In the genomic region with DNA sequence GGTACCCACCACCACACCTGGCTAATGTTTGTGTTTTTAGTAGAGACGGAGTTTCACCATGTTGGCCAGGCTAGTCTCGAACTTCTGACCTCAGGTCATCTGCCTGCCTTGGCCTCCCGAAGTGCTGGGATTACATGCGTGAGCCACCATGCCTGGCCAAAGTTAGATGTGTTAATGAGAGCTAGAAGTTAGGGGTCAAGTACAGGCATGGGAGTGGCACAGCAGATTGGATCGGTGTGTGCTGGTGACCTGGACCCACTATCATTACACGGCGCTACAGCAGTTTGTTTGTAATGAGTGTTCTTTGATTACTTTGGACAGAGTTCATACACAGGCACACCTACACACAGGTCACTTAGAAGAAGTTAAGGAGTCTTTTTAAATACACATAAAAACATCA, we compare ENCODE assay signal across 18 cellular contexts. TPM values are rescaled to one million over a fixed set of nuclear protein-coding genes. Genes with fewer than 3 reads are reported as not detected.
DNase-seq lines count a peak whose midpoint lies in the region; ATAC-seq and TF ChIP-seq lines count a peak whose summit lies in the region.
"Had no signal": no experiment of that assay in that cellular context is flagged by ENCODE, and none has a peak within 500 bp of the region (broad histone marks: within the 10 kb centered on the region; RNA-seq: fewer than 3 reads in every experiment).

No MANE protein-coding gene starts in this region.

- no peak for TF ChIP-seq POLR2A in right lobe of liver (IDR thresholded peaks at IDR 0.05)

- no peak overlapping the region for H3K4me3 ChIP-seq in right lobe of liver
- H3K4me3 ChIP-seq: left lung had no signal

- POLR2A ChIA-PET in WTC11 (lab: Charles Lee) = no interaction called here

- peaks cover 52% of the 10 kb centered on the region for H3K36me3 Mint-ChIP-seq in activated naive CD4-positive, alpha-beta T cell treated with anti-CD3 and anti-CD28 coated beads for 36 hours (ENCODE audit: low read depth)
- peaks cover 72% of the 10 kb centered on the region for H3K36me3 Mint-ChIP-seq in WTC11
- H3K36me3 Mint-ChIP-seq in stimulated activated memory B cell treated with anti-CD40 and anti-IgM and Interleukin-4, amounts not matched to agents 10 μg/mL and 1 μg/mL and 100 μg/mL, for 72 hours = peaks cover 66% of the 10 kb centered on the region

- H3K4me1 Mint-ChIP-seq in activated naive CD4-positive, alpha-beta T cell treated with anti-CD3 and anti-CD28 coated beads for 36 hours (ENCODE audit: low read depth) = peaks cover 52% of the 10 kb centered on the region
- H3K4me1 Mint-ChIP-seq in WTC11 = peaks cover 51% of the 10 kb centered on the region
- H3K4me1 Mint-ChIP-seq in stimulated activated memory B cell treated with anti-CD40 and anti-IgM and Interleukin-4, amounts not matched to agents 10 μg/mL and 1 μg/mL and 100 μg/mL, for 72 hours = peaks cover 33% of the 10 kb centered on the region
- H3K4me1 Mint-ChIP-seq: CD14-positive monocyte had no signal

- ATAC-seq in WTC11 (no peak), right lobe of liver (peak; percentile 72 to 88 (median 79)), GM19023 (IDR thresholded peaks at IDR 0.05; ENCODE audit: unreplicated experiment) (no peak), HG03469 (IDR thresholded peaks at IDR 0.05; ENCODE audit: unreplicated experiment) (no peak)
- ATAC-seq in stimulated activated memory B cell treated with anti-CD40 and anti-IgM and Interleukin-4, amounts not matched to agents 10 μg/mL and 1 μg/mL and 100 μg/mL, for 72 hours = no peak
- ATAC-seq: left lung had no signal

- no peak for DNase-seq in activated naive CD4-positive, alpha-beta T cell treated with anti-CD3 and anti-CD28 coated beads for 36 hours
- DNase-seq in activated naive CD4-positive, alpha-beta T cell treated with Interleukin-2 at 50 U/mL for 16 hours = no peak
- DNase-seq in WTC11 (ENCODE audit: low spot score) = no peak
- no peak for DNase-seq in right lobe of liver
- no peak for DNase-seq in cortex of kidney (lab: John Stamatoyannopoulos, UW)
- DNase-seq: activated CD4-positive, CD25-positive, alpha-beta regulatory T cell; activated naive CD4-positive, alpha-beta T cell; GDM1; IMR-90; left lung; NCI-H524 treated with DMSO at 0.1 percent for 48 hours; retina; stimulated activated CD8-positive, alpha-beta memory T cell treated with anti-CD3 and anti-CD28 coated beads, Interleukin-4, amount 100 ng/mL, for 48 hours; T-helper 9 cell had no signal

- CTCF ChIA-PET in activated naive CD4-positive, alpha-beta T cell treated with anti-CD3 and anti-CD28 coated beads for 36 hours (lab: Charles Lee) = no interaction called here
- CTCF ChIA-PET in WTC11 (lab: Charles Lee) = interaction anchor here (1.1 kb wide), 1 partner anchor 9 kb away, joined by 3 read pairs; no protein-coding TSS in a partner anchor

- H3K9me3 Mint-ChIP-seq in activated naive CD4-positive, alpha-beta T cell treated with anti-CD3 and anti-CD28 coated beads for 36 hours = no peaks in the 10 kb centered on the region
- H3K9me3 Mint-ChIP-seq in WTC11 = no peaks in the 10 kb centered on the region
- no peaks in the 10 kb centered on the region for H3K9me3 Mint-ChIP-seq in stimulated activated memory B cell treated with anti-CD40 and anti-IgM and Interleukin-4, amounts not matched to agents 10 μg/mL and 1 μg/mL and 100 μg/mL, for 72 hours
- H3K9me3 Mint-ChIP-seq: CD14-positive monocyte had no signal

- H3K27me3 Mint-ChIP-seq in activated naive CD4-positive, alpha-beta T cell treated with anti-CD3 and anti-CD28 coated beads for 36 hours (ENCODE audit: low read depth) = no peaks in the 10 kb centered on the region
- no peaks in the 10 kb centered on the region for H3K27me3 Mint-ChIP-seq in WTC11 (ENCODE audit: low read depth)
- H3K27me3 Mint-ChIP-seq in stimulated activated memory B cell treated with anti-CD40 and anti-IgM and Interleukin-4, amounts not matched to agents 10 μg/mL and 1 μg/mL and 100 μg/mL, for 72 hours = no peaks in the 10 kb centered on the region

- H3K27ac ChIP-seq in right lobe of liver = no peak overlapping the region
- H3K27ac ChIP-seq: left lung had no signal

- H3K9me3 ChIP-seq in right lobe of liver = no peaks in the 10 kb centered on the region
- H3K9me3 ChIP-seq: left lung had no signal

- intact Hi-C loops in activated naive CD4-positive, alpha-beta T cell treated with anti-CD3 and anti-CD28 coated beads for 36 hours (cut with micrococcal nuclease) = no loop called here
- intact Hi-C loops in right lobe of liver (cut with DNase I) = no loop called here

- H3K27me3 ChIP-seq in right lobe of liver = no peaks in the 10 kb centered on the region
- H3K27me3 ChIP-seq: left lung had no signal

- no peak overlapping the region for H3K4me3 Mint-ChIP-seq in activated naive CD4-positive, alpha-beta T cell treated with anti-CD3 and anti-CD28 coated beads for 36 hours
- no peak overlapping the region for H3K4me3 Mint-ChIP-seq in WTC11
- H3K4me3 Mint-ChIP-seq in stimulated activated memory B cell treated with anti-CD40 and anti-IgM and Interleukin-4, amounts not matched to agents 10 μg/mL and 1 μg/mL and 100 μg/mL, for 72 hours = no peak overlapping the region
- H3K4me3 Mint-ChIP-seq: CD14-positive monocyte had no signal

- TF ChIP-seq CTCF in WTC11 (IDR thresholded peaks at IDR 0.05) = no peak
- no peak for TF ChIP-seq CTCF in right lobe of liver (IDR thresholded peaks at IDR 0.05)

- peak overlapping the region; percentile 27 for H3K27ac Mint-ChIP-seq in activated naive CD4-positive, alpha-beta T cell treated with anti-CD3 and anti-CD28 coated beads for 36 hours
- peak overlapping the region; percentile 91 for H3K27ac Mint-ChIP-seq in WTC11
- H3K27ac Mint-ChIP-seq in stimulated activated memory B cell treated with anti-CD40 and anti-IgM and Interleukin-4, amounts not matched to agents 10 μg/mL and 1 μg/mL and 100 μg/mL, for 72 hours = peak overlapping the region; percentile 32

- H3K4me1 ChIP-seq in right lobe of liver = peaks cover 0 to 9% (median 0%) of the 10 kb centered on the region in 4 donors

- H3K36me3 ChIP-seq in right lobe of liver = peaks cover 1 to 29% (median 14%) of the 10 kb centered on the region in 4 donors

- 35% methylated on average over 7 of the region's 7 CpGs for WGBS in right lobe of liver (ENCODE audit: insufficient coverage, low coverage, low lambda C conversion rate, missing lambda C conversion rate)

TF ChIP-seq in WTC11, 78 proteins besides CTCF, POLR2A, EP300 and RAD21:
- TF ChIP-seq, protein P1, sequence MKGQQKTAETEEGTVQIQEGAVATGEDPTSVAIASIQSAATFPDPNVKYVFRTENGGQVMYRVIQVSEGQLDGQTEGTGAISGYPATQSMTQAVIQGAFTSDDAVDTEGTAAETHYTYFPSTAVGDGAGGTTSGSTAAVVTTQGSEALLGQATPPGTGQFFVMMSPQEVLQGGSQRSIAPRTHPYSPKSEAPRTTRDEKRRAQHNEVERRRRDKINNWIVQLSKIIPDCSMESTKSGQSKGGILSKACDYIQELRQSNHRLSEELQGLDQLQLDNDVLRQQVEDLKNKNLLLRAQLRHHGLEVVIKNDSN (CRISPR knock-in tag; IDR thresholded peaks at IDR 0.05) = no peak
- TF ChIP-seq SP1 (CRISPR knock-in tag; conservative IDR thresholded peaks at IDR 0.05) (no peak), FOXP1 (CRISPR knock-in tag; IDR thresholded peaks at IDR 0.05; ENCODE audit: borderline replicate concordance) (no peak), ESRRA (CRISPR knock-in tag; IDR thresholded peaks at IDR 0.05; ENCODE audit: borderline replicate concordance) (no peak), SOX15 (CRISPR knock-in tag; IDR thresholded peaks at IDR 0.05) (no peak), CBFB (CRISPR knock-in tag; IDR thresholded peaks at IDR 0.05; ENCODE audit: low read depth) (no peak), SMAD3 (CRISPR knock-in tag; IDR thresholded peaks at IDR 0.05; ENCODE audit: borderline replicate concordance) (no peak)
- TF ChIP-seq, protein P2, sequence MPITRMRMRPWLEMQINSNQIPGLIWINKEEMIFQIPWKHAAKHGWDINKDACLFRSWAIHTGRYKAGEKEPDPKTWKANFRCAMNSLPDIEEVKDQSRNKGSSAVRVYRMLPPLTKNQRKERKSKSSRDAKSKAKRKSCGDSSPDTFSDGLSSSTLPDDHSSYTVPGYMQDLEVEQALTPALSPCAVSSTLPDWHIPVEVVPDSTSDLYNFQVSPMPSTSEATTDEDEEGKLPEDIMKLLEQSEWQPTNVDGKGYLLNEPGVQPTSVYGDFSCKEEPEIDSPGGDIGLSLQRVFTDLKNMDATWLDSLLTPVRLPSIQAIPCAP (CRISPR knock-in tag; IDR thresholded peaks at IDR 0.05) = no peak
- TF ChIP-seq, protein P3, sequence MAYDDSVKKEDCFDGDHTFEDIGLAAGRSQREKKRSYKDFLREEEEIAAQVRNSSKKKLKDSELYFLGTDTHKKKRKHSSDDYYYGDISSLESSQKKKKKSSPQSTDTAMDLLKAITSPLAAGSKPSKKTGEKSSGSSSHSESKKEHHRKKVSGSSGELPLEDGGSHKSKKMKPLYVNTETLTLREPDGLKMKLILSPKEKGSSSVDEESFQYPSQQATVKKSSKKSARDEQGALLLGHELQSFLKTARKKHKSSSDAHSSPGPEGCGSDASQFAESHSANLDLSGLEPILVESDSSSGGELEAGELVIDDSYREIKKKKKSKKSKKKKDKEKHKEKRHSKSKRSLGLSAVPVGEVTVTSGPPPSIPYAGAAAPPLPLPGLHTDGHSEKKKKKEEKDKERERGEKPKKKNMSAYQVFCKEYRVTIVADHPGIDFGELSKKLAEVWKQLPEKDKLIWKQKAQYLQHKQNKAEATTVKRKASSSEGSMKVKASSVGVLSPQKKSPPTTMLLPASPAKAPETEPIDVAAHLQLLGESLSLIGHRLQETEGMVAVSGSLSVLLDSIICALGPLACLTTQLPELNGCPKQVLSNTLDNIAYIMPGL (CRISPR knock-in tag; IDR thresholded peaks at IDR 0.05) = no peak

RNA-seq across cellular contexts. Expression of a gene that starts 36.7 kb away (rescaled TPM):
- total RNA-seq in activated naive CD4-positive, alpha-beta T cell treated with anti-CD3 and anti-CD28 coated beads for 36 hours = 10 to 100 TPM; 69.0 to 72.1 TPM
- total RNA-seq in WTC11 (2021) (264 to 288 TPM (median 268 TPM) in 3 replicates), right lobe of liver (10 to 100 TPM; 24.5 to 38.0 (median 35.2) TPM)

Comparison
In these comparisons a context has a peak if more than half of its experiments do, and no peak if none do; other contexts are left out.
1. H3K27ac Mint-ChIP-seq: peak in every context shown above with its lines; median percentile 91 in WTC11; 32 in stimulated activated memory B cell treated with anti-CD40 and anti-IgM and Interleukin-4, amounts not matched to agents 10 μg/mL and 1 μg/mL and 100 μg/mL, for 72 hours; 27 in activated naive CD4-positive, alpha-beta T cell treated with anti-CD3 and anti-CD28 coated beads for 36 hours.
2. ATAC-seq: peak in right lobe of liver (4 of 4); none in WTC11 (single experiment), stimulated activated memory B cell treated with anti-CD40 and anti-IgM and Interleukin-4, amounts not matched to agents 10 μg/mL and 1 μg/mL and 100 μg/mL, for 72 hours (single experiment), GM19023 (single experiment) and HG03469 (single experiment).